In the genomic region with DNA sequence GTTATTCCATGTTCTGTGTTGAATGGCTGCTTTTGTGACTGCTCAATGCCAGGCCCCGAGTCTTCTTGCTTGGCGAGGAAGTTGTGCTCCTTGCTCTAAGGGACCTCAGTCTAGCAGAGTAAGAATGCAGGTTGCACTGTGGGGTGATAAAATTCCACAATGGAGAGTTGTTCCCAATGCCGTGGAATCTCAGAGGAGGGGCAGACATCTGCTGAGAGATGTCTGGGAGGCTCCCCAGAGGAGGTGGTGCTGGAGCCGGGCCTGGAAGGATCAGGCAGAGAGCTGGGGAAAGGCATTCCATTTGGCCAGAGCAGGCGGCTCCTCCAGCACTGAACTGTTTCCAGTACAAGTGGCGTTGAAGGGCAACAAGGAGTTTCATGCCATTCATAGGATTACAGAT, we compare ENCODE assay signal across 15 cellular contexts. TPM values are rescaled to one million over a fixed set of nuclear protein-coding genes. Genes with fewer than 3 reads are reported as not detected.
DNase-seq lines count a peak whose midpoint lies in the region; ATAC-seq and TF ChIP-seq lines count a peak whose summit lies in the region.
"Had no signal": no experiment of that assay in that cellular context is flagged by ENCODE, and none has a peak within 500 bp of the region (broad histone marks: within the 10 kb centered on the region; RNA-seq: fewer than 3 reads in every experiment).

No MANE protein-coding gene starts in this region.

- peak overlapping the region; percentile 86 for H3K27ac Mint-ChIP-seq in neural crest cell (ENCODE audit: unreplicated experiment)
- H3K27ac Mint-ChIP-seq in activated naive CD8-positive, alpha-beta T cell treated with anti-CD3 and anti-CD28 coated beads for 36 hours: no peak overlapping the region
- H3K27ac Mint-ChIP-seq: activated CD4-positive, alpha-beta T cell treated with anti-CD3 and anti-CD28 coated beads, Interleukin-2, amount 10 ng/mL, durations not matched to agents 24 days and 14 days; activated naive CD8-positive, alpha-beta T cell treated with anti-CD3 and anti-CD28 coated beads, Interleukin-2, amount 50 U/mL, for 24 hours; T-helper 2 cell treated with Interferon-gamma antibody and Interleukin-4, amounts not matched to agents 5 μg/mL and 100 μg/mL, for 36 hours had no signal

- H3K4me3 Mint-ChIP-seq in neural crest cell: peak overlapping the region; percentile 37
- no peak overlapping the region for H3K4me3 Mint-ChIP-seq in activated naive CD8-positive, alpha-beta T cell treated with anti-CD3 and anti-CD28 coated beads for 36 hours
- H3K4me3 Mint-ChIP-seq: activated CD4-positive, alpha-beta T cell treated with anti-CD3 and anti-CD28 coated beads, Interleukin-2, amount 10 ng/mL, durations not matched to agents 24 days and 14 days; activated naive CD8-positive, alpha-beta T cell treated with anti-CD3 and anti-CD28 coated beads, Interleukin-2, amount 50 U/mL, for 24 hours; T-helper 2 cell treated with Interferon-gamma antibody and Interleukin-4, amounts not matched to agents 5 μg/mL and 100 μg/mL, for 36 hours had no signal

- H3K27ac ChIP-seq in gastroesophageal sphincter: peak overlapping the region in 3 of 4 donors; percentile 69 to 86 (median 71)

- TF ChIP-seq CTCF in gastroesophageal sphincter (IDR thresholded peaks at IDR 0.05): no peak
- no peak for TF ChIP-seq CTCF in neural crest cell (conservative IDR thresholded peaks at IDR 0.05)

- H3K4me3 ChIP-seq in gastroesophageal sphincter: no peak overlapping the region

- no peaks in the 10 kb centered on the region for H3K27me3 Mint-ChIP-seq in neural crest cell (ENCODE audit: low read depth)
- no peaks in the 10 kb centered on the region for H3K27me3 Mint-ChIP-seq in activated naive CD8-positive, alpha-beta T cell treated with anti-CD3 and anti-CD28 coated beads for 36 hours
- H3K27me3 Mint-ChIP-seq: activated CD4-positive, alpha-beta T cell treated with anti-CD3 and anti-CD28 coated beads, Interleukin-2, amount 10 ng/mL, durations not matched to agents 24 days and 14 days; activated naive CD8-positive, alpha-beta T cell treated with anti-CD3 and anti-CD28 coated beads, Interleukin-2, amount 50 U/mL, for 24 hours had no signal

- peak; percentile 89 for DNase-seq in AG08395 (ENCODE audit: low spot score)
- peak; percentile 20 for DNase-seq in amniotic epithelial cell (ENCODE audit: low read depth)
- no peak for DNase-seq in neural crest cell (ENCODE audit: low read depth, low spot score)
- DNase-seq in NCI-H146 (lab: John Stamatoyannopoulos, UW): no peak
- no peak for DNase-seq in activated naive CD8-positive, alpha-beta T cell treated with anti-CD3 and anti-CD28 coated beads for 36 hours
- DNase-seq: activated CD4-positive, alpha-beta T cell treated with anti-CD3 and anti-CD28 coated beads, Interleukin-2, amount 10 ng/mL, durations not matched to agents 24 days and 14 days; activated naive CD8-positive, alpha-beta T cell treated with anti-CD3 and anti-CD28 coated beads, Interleukin-2, amount 50 U/mL, for 24 hours; activated T-cell treated with anti-CD3 and anti-CD28 coated beads, Interleukin-2, amount 50 U/mL, for 48 hours; mesendoderm; MM.1S; NCI-H2107 had no signal

- peaks cover 7 to 56% (median 16%) of the 10 kb centered on the region in 3 donors for H3K4me1 ChIP-seq in gastroesophageal sphincter

- no peak for TF ChIP-seq POLR2A in gastroesophageal sphincter (IDR thresholded peaks at IDR 0.05)

- H3K27me3 ChIP-seq in gastroesophageal sphincter: no peaks in the 10 kb centered on the region

- peaks cover 0 to 67% of the 10 kb centered on the region in 2 donors for H3K36me3 ChIP-seq in gastroesophageal sphincter

- ATAC-seq in gastroesophageal sphincter (peak; percentile 21), GM19035 (IDR thresholded peaks at IDR 0.05; ENCODE audit: unreplicated experiment) (no peak), HG02759 (IDR thresholded peaks at IDR 0.05; ENCODE audit: unreplicated experiment) (no peak)
- ATAC-seq: activated naive CD8-positive, alpha-beta T cell treated with anti-CD3 and anti-CD28 coated beads, Interleukin-2, amount 50 U/mL, for 24 hours had no signal

- TF ChIP-seq EP300 in gastroesophageal sphincter (IDR thresholded peaks at IDR 0.05): no peak

- peaks cover 16% of the 10 kb centered on the region for H3K4me1 Mint-ChIP-seq in neural crest cell
- peaks cover 1% of the 10 kb centered on the region for H3K4me1 Mint-ChIP-seq in activated naive CD8-positive, alpha-beta T cell treated with anti-CD3 and anti-CD28 coated beads for 36 hours
- H3K4me1 Mint-ChIP-seq: activated CD4-positive, alpha-beta T cell treated with anti-CD3 and anti-CD28 coated beads, Interleukin-2, amount 10 ng/mL, durations not matched to agents 24 days and 14 days had no signal

- 22 to 38% methylated on average over 5 of the region's 6 CpGs for WGBS in gastroesophageal sphincter (ENCODE audit: low coverage in 1 of 2), 2 donors

- H3K9me3 ChIP-seq in gastroesophageal sphincter: no peaks in the 10 kb centered on the region

- peaks cover 16% of the 10 kb centered on the region for H3K36me3 Mint-ChIP-seq in neural crest cell (ENCODE audit: low read depth)
- no peaks in the 10 kb centered on the region for H3K36me3 Mint-ChIP-seq in activated naive CD8-positive, alpha-beta T cell treated with anti-CD3 and anti-CD28 coated beads for 36 hours

- H3K9me3 Mint-ChIP-seq in neural crest cell: no peaks in the 10 kb centered on the region
- H3K9me3 Mint-ChIP-seq in activated naive CD8-positive, alpha-beta T cell treated with anti-CD3 and anti-CD28 coated beads for 36 hours: no peaks in the 10 kb centered on the region
- H3K9me3 Mint-ChIP-seq: activated CD4-positive, alpha-beta T cell treated with anti-CD3 and anti-CD28 coated beads, Interleukin-2, amount 10 ng/mL, durations not matched to agents 24 days and 14 days; activated naive CD8-positive, alpha-beta T cell treated with anti-CD3 and anti-CD28 coated beads, Interleukin-2, amount 50 U/mL, for 24 hours; T-helper 2 cell treated with Interferon-gamma antibody and Interleukin-4, amounts not matched to agents 5 μg/mL and 100 μg/mL, for 36 hours had no signal

RNA-seq across cellular contexts. Expression of gene ST3GAL4, which starts 55.2 kb away (rescaled TPM):
- total RNA-seq in gastroesophageal sphincter (10 to 100 TPM; 42.1 to 56.2 (median 47.2) TPM), neural crest cell (22.4 and 23.1 TPM in 2 replicates)
- 10 to 100 TPM; 10.6 to 11.8 TPM for total RNA-seq in activated naive CD8-positive, alpha-beta T cell treated with anti-CD3 and anti-CD28 coated beads for 36 hours

Comparison
In these comparisons a context has a peak if more than half of its experiments do, and no peak if none do; other contexts are left out.
1. DNase-seq: peak in AG08395 (single experiment) and amniotic epithelial cell (single experiment); none in neural crest cell (single experiment), NCI-H146 (single experiment) and activated naive CD8-positive, alpha-beta T cell treated with anti-CD3 and anti-CD28 coated beads for 36 hours (single experiment).